Comparison of ENCODE assay signal across 1 cellular context in the genomic region with DNA sequence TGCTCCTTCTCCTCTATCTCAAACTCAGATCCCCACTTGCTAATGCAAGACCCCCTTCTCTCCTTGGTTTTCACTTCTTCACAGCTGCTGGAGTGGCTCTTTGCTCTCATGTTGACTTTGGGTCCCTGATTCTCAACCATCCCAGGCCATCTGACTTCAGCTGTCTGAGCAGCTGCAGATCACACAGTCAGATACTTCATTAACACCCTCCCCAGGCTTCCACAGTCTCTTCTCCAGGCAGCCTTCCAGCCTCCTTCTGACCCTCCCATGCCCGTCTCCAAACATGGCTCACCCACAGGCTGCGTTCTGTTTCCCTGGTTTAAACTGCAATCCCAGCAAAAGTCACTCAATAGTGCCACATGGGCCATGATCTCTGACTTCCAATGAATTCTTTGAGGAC.
A peak's percentile ranks its signal among the peaks of the same experiment; 100 is the strongest.
TF ChIP-seq lines count a peak whose summit lies in the region.

No MANE protein-coding gene starts in this region.

TF ChIP-seq in GM12878, 131 proteins besides CTCF, POLR2A, EP300 and RAD21 (continued from another document):
- no peak for TF ChIP-seq IRF5 (IDR thresholded peaks at IDR 0.05; ENCODE audit: borderline replicate concordance)
- no peak for TF ChIP-seq PBX3 (IDR thresholded peaks at IDR 0.05; ENCODE audit: insufficient replicate concordance, low read depth, low read length)
- TF ChIP-seq, protein P1, sequence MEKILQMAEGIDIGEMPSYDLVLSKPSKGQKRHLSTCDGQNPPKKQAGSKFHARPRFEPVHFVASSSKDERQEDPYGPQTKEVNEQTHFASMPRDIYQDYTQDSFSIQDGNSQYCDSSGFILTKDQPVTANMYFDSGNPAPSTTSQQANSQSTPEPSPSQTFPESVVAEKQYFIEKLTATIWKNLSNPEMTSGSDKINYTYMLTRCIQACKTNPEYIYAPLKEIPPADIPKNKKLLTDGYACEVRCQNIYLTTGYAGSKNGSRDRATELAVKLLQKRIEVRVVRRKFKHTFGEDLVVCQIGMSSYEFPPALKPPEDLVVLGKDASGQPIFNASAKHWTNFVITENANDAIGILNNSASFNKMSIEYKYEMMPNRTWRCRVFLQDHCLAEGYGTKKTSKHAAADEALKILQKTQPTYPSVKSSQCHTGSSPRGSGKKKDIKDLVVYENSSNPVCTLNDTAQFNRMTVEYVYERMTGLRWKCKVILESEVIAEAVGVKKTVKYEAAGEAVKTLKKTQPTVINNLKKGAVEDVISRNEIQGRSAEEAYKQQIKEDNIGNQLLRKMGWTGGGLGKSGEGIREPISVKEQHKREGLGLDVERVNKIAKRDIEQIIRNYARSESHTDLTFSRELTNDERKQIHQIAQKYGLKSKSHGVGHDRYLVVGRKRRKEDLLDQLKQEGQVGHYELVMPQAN (conservative IDR thresholded peaks at IDR 0.05) = no peak
- no peak for TF ChIP-seq HDAC6 (IDR thresholded peaks at IDR 0.05; ENCODE audit: unreplicated experiment)
- TF ChIP-seq HDGF (IDR thresholded peaks at IDR 0.05) = 0 out of 2 replicates have a peak, but pooled peaks have one; percentile 37
